11 cellular contexts compared by ENCODE assay signal in the genomic region with DNA sequence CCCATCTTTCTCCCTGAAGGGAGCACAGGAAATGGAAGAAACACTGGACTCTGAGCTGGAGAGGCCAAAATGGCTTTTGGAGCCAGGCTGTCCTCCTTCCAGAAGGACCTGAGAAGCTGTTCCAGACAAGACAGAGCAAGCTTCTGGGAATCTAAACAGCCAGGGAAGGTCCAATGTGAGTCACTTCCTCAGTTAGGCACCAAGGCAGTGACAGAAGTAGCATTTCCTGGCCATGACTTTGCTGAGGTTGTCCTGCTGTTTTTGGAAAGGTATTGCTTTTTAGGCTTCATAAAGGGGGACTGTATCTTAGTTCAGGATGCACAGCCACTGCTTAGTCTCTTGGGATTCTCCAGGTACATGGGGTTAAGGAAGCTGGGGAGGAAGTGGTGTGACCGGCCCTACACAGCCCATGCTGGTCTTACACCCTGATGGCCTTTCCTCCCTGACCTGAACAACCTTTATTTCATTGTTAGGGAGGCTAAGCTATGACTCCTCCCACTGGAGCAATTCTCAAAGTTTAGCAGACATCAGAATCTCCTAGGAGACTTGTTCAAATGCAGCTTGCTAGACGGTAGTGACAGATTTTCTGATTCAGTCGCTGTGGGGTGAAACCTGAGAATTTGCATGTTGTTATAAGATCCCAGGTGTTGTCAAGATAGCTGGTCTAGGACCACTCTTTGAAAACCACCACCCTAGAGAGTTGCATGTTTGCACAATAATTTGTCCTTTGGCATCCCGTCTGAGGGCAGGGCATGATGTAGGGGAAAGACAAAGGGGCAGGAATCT. TPM values are rescaled to one million over a fixed set of nuclear protein-coding genes. Genes with fewer than 3 reads are reported as not detected.
DNase-seq lines count a peak whose midpoint lies in the region; ATAC-seq, FAIRE-seq and TF ChIP-seq lines count a peak whose summit lies in the region.
"Had no signal": no experiment of that assay in that cellular context is flagged by ENCODE, and none has a peak within 500 bp of the region (broad histone marks: within the 10 kb centered on the region; RNA-seq: fewer than 3 reads in every experiment).

No MANE protein-coding gene starts in this region.

- H3K4me3 Mint-ChIP-seq in astrocyte (ENCODE audit: unreplicated experiment), result no peak overlapping the region
- H3K4me3 Mint-ChIP-seq: CD4-positive, alpha-beta memory T cell had no signal

- TF ChIP-seq POLR2A in lower leg skin (IDR thresholded peaks at IDR 0.05), result no peak

- H3K4me1 Mint-ChIP-seq in astrocyte (ENCODE audit: low read depth, unreplicated experiment), result peaks cover 14% of the 10 kb centered on the region
- H3K4me1 Mint-ChIP-seq: CD4-positive, alpha-beta memory T cell had no signal

- peak overlapping the region; percentile 83 for H3K4me2 ChIP-seq in astrocyte (ENCODE audit: low read length)

- intact Hi-C loops in lower leg skin (cut with DNase I; ENCODE audit: low total_unique reads), result loop anchor here (5.0 kb wide), 1 partner anchor 99 kb away; no protein-coding TSS in a partner anchor

- H3K79me2 ChIP-seq in astrocyte (ENCODE audit: insufficient read depth, low read length), result no peaks in the 10 kb centered on the region

- H3K36me3 Mint-ChIP-seq in astrocyte (ENCODE audit: low read depth, unreplicated experiment), result peaks cover 2% of the 10 kb centered on the region
- H3K36me3 Mint-ChIP-seq: CD4-positive, alpha-beta memory T cell had no signal

- no peak overlapping the region for H3K27ac Mint-ChIP-seq in astrocyte (ENCODE audit: unreplicated experiment)
- H3K27ac Mint-ChIP-seq: CD4-positive, alpha-beta memory T cell had no signal

- no peaks in the 10 kb centered on the region for H4K20me1 ChIP-seq in astrocyte (ENCODE audit: insufficient read depth, low read length)

- H3K36me3 ChIP-seq in astrocyte (ENCODE audit: insufficient read depth, low read length) (no peaks in the 10 kb centered on the region), BE2C (no peaks in the 10 kb centered on the region)

- ATAC-seq in GM21367 (IDR thresholded peaks at IDR 0.05; ENCODE audit: unreplicated experiment) (peak; percentile 68), HG03095 (IDR thresholded peaks at IDR 0.05; ENCODE audit: unreplicated experiment) (peak; percentile 51)
- no peak for ATAC-seq in stimulated activated naive CD8-positive, alpha-beta T cell treated with anti-CD3 and anti-CD28 coated beads, Interleukin-15, Interleukin-2, amounts not matched to agents 100 U/mL and 50 U/mL, for 24 hours

- peaks cover under 1% of the 10 kb centered on the region for H3K9me3 Mint-ChIP-seq in astrocyte (ENCODE audit: unreplicated experiment)

- H3K4me1 ChIP-seq in astrocyte (ENCODE audit: insufficient read depth, low read length), result peaks cover 24% of the 10 kb centered on the region
- no peaks in the 10 kb centered on the region for H3K4me1 ChIP-seq in BE2C

- TF ChIP-seq CTCF in astrocyte (IDR thresholded peaks at IDR 0.05; ENCODE audit: insufficient read depth, low read depth, low read length) (no peak), lower leg skin (IDR thresholded peaks at IDR 0.05) (no peak), BE2C (IDR thresholded peaks at IDR 0.05; ENCODE audit: low read depth, low read length) (no peak)

- FAIRE-seq in astrocyte (lab: Jason Lieb, UNC), result peak; percentile 39

- H3K4me3 ChIP-seq in astrocyte (ENCODE audit: insufficient read depth, low read depth, low read length) (no peak overlapping the region), lower leg skin (ENCODE audit: low read depth, poor library complexity, severe bottlenecking) (no peak overlapping the region), BE2C (ENCODE audit: low read depth, low read length) (no peak overlapping the region)

- no peaks in the 10 kb centered on the region for H3K9me3 ChIP-seq in astrocyte (ENCODE audit: insufficient read depth, low read depth, low read length)
- H3K9me3 ChIP-seq in BE2C, result no peaks in the 10 kb centered on the region

- H3K27ac ChIP-seq in astrocyte (ENCODE audit: low read depth, low read length), result no peak overlapping the region

- no peak overlapping the region for H3K9ac ChIP-seq in astrocyte (ENCODE audit: low read length)

- no peak overlapping the region for H2AFZ ChIP-seq in astrocyte (ENCODE audit: low read depth, low read length)

- DNase-seq in GM03348 (ENCODE audit: low spot score) (peak; percentile 26), astrocyte (ENCODE audit: low read depth) (peak; percentile 11), lower leg skin (ENCODE audit: low spot score in 2 of 2) (no peak), HuH-7.5 (ENCODE audit: low spot score) (no peak), BE2C (no peak)
- DNase-seq in stimulated activated naive CD8-positive, alpha-beta T cell treated with anti-CD3 and anti-CD28 coated beads, Interleukin-15, Interleukin-2, amounts not matched to agents 100 U/mL and 50 U/mL, for 24 hours, result no peak
- DNase-seq: activated CD4-positive, alpha-beta T cell treated with anti-CD3 and anti-CD28 coated beads, Interleukin-2, amount 50 U/mL, for 48 hours; CD4-positive, alpha-beta memory T cell; stimulated activated naive CD4-positive, alpha-beta T cell treated with Interleukin-2 at 50 U/mL for 16 hours had no signal

- 62 to 64% methylated on average over 4 of the region's 4 CpGs for WGBS in lower leg skin, 2 donors

- H3K27me3 Mint-ChIP-seq in astrocyte (ENCODE audit: low read depth, unreplicated experiment), result peaks cover 8% of the 10 kb centered on the region

- no peaks in the 10 kb centered on the region for H3K27me3 ChIP-seq in astrocyte (ENCODE audit: insufficient read depth, low read length)
- no peaks in the 10 kb centered on the region for H3K27me3 ChIP-seq in BE2C

RNA-seq across cellular contexts. Expression of gene INSC, which starts 6.8 kb away (rescaled TPM):
- total RNA-seq in astrocyte (not detected in 2 replicates), lower leg skin (under 1 TPM in 2 of 4 donors, not detected in 2; 0.23 to 0.27 TPM)
- polyA plus RNA-seq in BE2C (2012; ENCODE audit: insufficient read depth, insufficient read length, low read depth), result not detected
- polyA plus RNA-seq: CD4-positive, alpha-beta memory T cell had no signal

RNA-seq across cellular contexts. Expression of gene CALCB, which starts 34.5 kb away (rescaled TPM):
- total RNA-seq in astrocyte (0.61 TPM in 1 of 2 replicates, not detected in the other), lower leg skin (not detected)
- polyA plus RNA-seq in BE2C (2012; ENCODE audit: insufficient read depth, insufficient read length, low read depth), result 0.56 TPM

Comparison
In these comparisons a context has a peak if more than half of its experiments do, and no peak if none do; other contexts are left out.
1. DNase-seq: peak in GM03348 (single experiment) and astrocyte (single experiment); none in lower leg skin (0 of 2), HuH-7.5 (single experiment), stimulated activated naive CD8-positive, alpha-beta T cell treated with anti-CD3 and anti-CD28 coated beads, Interleukin-15, Interleukin-2, amounts not matched to agents 100 U/mL and 50 U/mL, for 24 hours (single experiment) and BE2C (single experiment).